8 cellular contexts compared by ENCODE assay signal in genomic region chr17:50482516-50482915, GRCh38. TPM values are rescaled to one million over a fixed set of nuclear protein-coding genes. Genes with fewer than 3 reads are reported as not detected.
DNase-seq lines count a peak whose midpoint lies in the region; ATAC-seq and TF ChIP-seq lines count a peak whose summit lies in the region.

No MANE protein-coding gene starts in this region.

- no TSS peak for BruUV-seq in HCT116 (replicated peaks; lab: Mats Ljungman, UMichigan)

- no peak for TF ChIP-seq POLR2A in HCT116 (IDR thresholded peaks at IDR 0.05; ENCODE audit: borderline replicate concordance, extremely low read depth, insufficient read depth, insufficient read length)

- RAD21 ChIA-PET in HCT116 (lab: Charles Lee; ENCODE audit: low non-redundant PET in 1 of 2, low total read pairs in 2 of 2, uncharacterized antibody in 2 of 2, unreplicated experiment in 2 of 2): interaction anchor here (0.6 to 1.1 kb wide), 9 partner anchors 13 to 359 kb away, joined by 3 to 4 read pairs (median 3); no protein-coding TSS in a partner anchor

- H3K27me3 ChIP-seq in HCT116 (ENCODE audit: insufficient read depth, low read length): no peaks in the 10 kb centered on the region
- H3K27me3 ChIP-seq in dorsolateral prefrontal cortex: no peaks in the 10 kb centered on the region
- H3K27me3 ChIP-seq in lower lobe of right lung (ENCODE audit: low read depth): no peaks in the 10 kb centered on the region

- H3K4me1 ChIP-seq in HCT116 (ENCODE audit: control insufficient read depth in 1 of 2, insufficient read depth in 2 of 2, low read length in 2 of 2) (peaks cover 21 to 47% of the 10 kb centered on the region in 2 experiments), lower lobe of right lung (peaks cover 39% of the 10 kb centered on the region)

- ATAC-seq in HCT116: peak; percentile 58
- ATAC-seq in lower lobe of right lung: peak; percentile 67 to 84
- no peak for ATAC-seq in GM21390 (IDR thresholded peaks at IDR 0.05; ENCODE audit: unreplicated experiment)

- H3K36me3 ChIP-seq in HCT116 (ENCODE audit: control insufficient read depth in 1 of 2, insufficient read depth in 2 of 2, low read length in 2 of 2): peaks cover 24 to 41% of the 10 kb centered on the region in 2 experiments
- H3K36me3 ChIP-seq in lower lobe of right lung: peaks cover 51% of the 10 kb centered on the region

- peak overlapping the region; percentile 63 for H3K27ac ChIP-seq in HCT116 (ENCODE audit: low read depth, low read length)
- H3K27ac ChIP-seq in dorsolateral prefrontal cortex: peak overlapping the region in 56 of 59 donors; percentile 5 to 95 (median 79)
- H3K27ac ChIP-seq in lower lobe of right lung: peak overlapping the region; percentile 37

- H3K4me3 ChIP-seq in HCT116 (replicated peaks in 1 of 2; ENCODE audit: low read depth in 1 of 2, low read length in 2 of 2) (peak overlapping the region; percentile 1 to 36; a peak in 2 of 4 replicates), dorsolateral prefrontal cortex (peak overlapping the region in 10 of 59 donors; percentile 3 to 35 (median 24)), lower lobe of right lung (peak overlapping the region; percentile 1)

- H3K9me3 ChIP-seq in HCT116 (ENCODE audit: control insufficient read depth in 1 of 2, insufficient read depth in 1 of 2, low read depth in 1 of 2, low read length in 2 of 2) (no peaks in the 10 kb centered on the region), lower lobe of right lung (no peaks in the 10 kb centered on the region)

- TF ChIP-seq CTCF in HCT116 (IDR thresholded peaks at IDR 0.05 in 2 of 3, conservative IDR thresholded peaks at IDR 0.05 in 1 of 3; ENCODE audit: borderline replicate concordance in 1 of 3, insufficient read depth in 1 of 3, low read depth in 2 of 3, low read length in 2 of 3) (peak; percentile 96 to 100 (median 97)), dorsolateral prefrontal cortex (IDR thresholded peaks at IDR 0.05 in 54 of 56, conservative IDR thresholded peaks at IDR 0.05 in 2 of 56; ENCODE audit: low read depth in 1 of 56, partially characterized antibody in 56 of 56) (peak; percentile 62 to 97 (median 91)), lower lobe of right lung (IDR thresholded peaks at IDR 0.05) (peak; percentile 79)

- no peak overlapping the region for H2AFZ ChIP-seq in HCT116 (ENCODE audit: low read depth, low read length, poor library complexity, severe bottlenecking)

- POLR2A ChIA-PET in HCT116 (lab: Charles Lee): interaction anchor here (1.1 to 1.3 kb wide), 2 partner anchors 60 to 86 kb away, joined by 3 to 5 read pairs; partner anchors contain the start of gene LRRC59

- peak overlapping the region; percentile 74 for H3K4me2 ChIP-seq in HCT116 (ENCODE audit: low read length)

- DNase-seq in CMK (ENCODE audit: low read depth): peak; percentile 47
- DNase-seq in HCT116 (ENCODE audit: low read depth, low spot score): peak; percentile 95
- peak; percentile 85 for DNase-seq in NCI-H69 (lab: John Stamatoyannopoulos, UW)
- peak; percentile 83 to 87 for DNase-seq in activated CD4-positive, alpha-beta T cell treated with anti-CD3 and anti-CD28 coated beads, Interleukin-2, amount 50 U/mL, for 48 hours
- peak; percentile 79 to 95 (median 92) for DNase-seq in dorsolateral prefrontal cortex
- peak; percentile 95 for DNase-seq in lower lobe of right lung
- DNase-seq in stimulated activated CD4-positive, alpha-beta T cell treated with anti-CD3 and anti-CD28 coated beads, Interleukin-4, amount 100 ng/mL, for 48 hours (ENCODE audit: low read depth in 2 of 2): peak; percentile 69 to 72

- H3K79me2 ChIP-seq in HCT116 (ENCODE audit: insufficient read depth, low read length): peaks cover 26% of the 10 kb centered on the region

- CTCF ChIA-PET in HCT116 (lab: Charles Lee): interaction anchor here (0.7 to 2.5 kb wide), 11 partner anchors 18 to 224 kb away, joined by 3 to 16 read pairs (median 3); no protein-coding TSS in a partner anchor

- H3K9me2 ChIP-seq in HCT116 (ENCODE audit: insufficient read depth): no peaks in the 10 kb centered on the region

- peak; percentile 99 for TF ChIP-seq RAD21 in HCT116 (IDR thresholded peaks at IDR 0.05; ENCODE audit: low read depth)

- intact Hi-C loops in HCT116 (cut with micrococcal nuclease) (loop anchor here (1.0 to 2.0 kb wide), 8 partner anchors 52 to 468 kb away; partner anchors contain the start of gene SPATA20), dorsolateral prefrontal cortex (cut with DNase I) (loop anchor here (2.0 to 5.0 kb wide), 6 partner anchors 60 to 360 kb away; no protein-coding TSS in a partner anchor), lower lobe of right lung (cut with DNase I) (no loop called here)

- no peaks in the 10 kb centered on the region for H4K20me1 ChIP-seq in HCT116 (ENCODE audit: insufficient read depth)

- peak overlapping the region; percentile 55 for H3K9ac ChIP-seq in HCT116 (ENCODE audit: low read length)

TF ChIP-seq in HCT116, 20 proteins besides CTCF, POLR2A, EP300 and RAD21 (continues in another document):
- TF ChIP-seq TCF7L2 (IDR thresholded peaks at IDR 0.05; ENCODE audit: borderline replicate concordance, extremely low read depth, insufficient read depth, insufficient read length) (no peak), JUND (IDR thresholded peaks at IDR 0.05) (no peak), ELF1 (IDR thresholded peaks at IDR 0.05; ENCODE audit: borderline replicate concordance, low read depth) (no peak), EZH2phosphoT487 (IDR thresholded peaks at IDR 0.05; ENCODE audit: borderline replicate concordance) (no peak), EGR1 (IDR thresholded peaks at IDR 0.05; ENCODE audit: low read depth) (no peak), ZNF274 (IDR thresholded peaks at IDR 0.05; ENCODE audit: low read depth, low read length) (no peak), SIN3A (IDR thresholded peaks at IDR 0.05; ENCODE audit: low read depth) (no peak), CBX3 (IDR thresholded peaks at IDR 0.05; ENCODE audit: low read depth) (no peak), SP1 (IDR thresholded peaks at IDR 0.05; ENCODE audit: low read depth) (no peak), EZH2 (IDR thresholded peaks at IDR 0.05) (no peak), POLR2AphosphoS5 (IDR thresholded peaks at IDR 0.05; ENCODE audit: low read depth, low read length) (peak; percentile 52; the same call in 1 of the 2 replicates), CEBPB (IDR thresholded peaks at IDR 0.05; ENCODE audit: low read depth) (no peak), FOSL1 (IDR thresholded peaks at IDR 0.05; ENCODE audit: low read depth) (peak; percentile 45; the same call in 1 of the 2 replicates), ZBTB33 (IDR thresholded peaks at IDR 0.05; ENCODE audit: extremely low read depth, insufficient replicate concordance, low read length) (peak; percentile 5), ZFX (IDR thresholded peaks at IDR 0.05) (no peak; the same call in 1 of the 2 replicates), MAX (IDR thresholded peaks at IDR 0.05) (0 out of 2 replicates have a peak, but pooled peaks have one; percentile 16), YY1 (IDR thresholded peaks at IDR 0.05; ENCODE audit: extremely low read depth, insufficient replicate concordance, low read depth, low read length) (peak; percentile 65), SRF (IDR thresholded peaks at IDR 0.05; ENCODE audit: low read depth) (no peak), ATF3 (IDR thresholded peaks at IDR 0.05) (no peak)

RNA-seq across cellular contexts. Expression of gene RSAD1, which starts 3.9 kb away (rescaled TPM):
- total RNA-seq in HCT116 (2021; ENCODE audit: unreplicated experiment) (82.7 TPM), dorsolateral prefrontal cortex (10 to 100 TPM; 32.2 to 82.5 (median 54.8) TPM), lower lobe of right lung (29.2 TPM)
- 50.4 and 56.4 TPM in 2 replicates for polyA plus RNA-seq in HCT116 (2012)

RNA-seq across cellular contexts. Expression of gene CHAD, which starts 13.8 kb away (rescaled TPM):
- total RNA-seq in HCT116 (2021; ENCODE audit: unreplicated experiment) (not detected), dorsolateral prefrontal cortex (10 to 100 TPM in 3 of 120 experiments, 1 to 10 TPM in 115, under 1 TPM in 2; 0.77 to 12.8 (median 3.5) TPM), lower lobe of right lung (not detected)
- polyA plus RNA-seq in HCT116 (2012): 1.2 and 1.3 TPM in 2 replicates

RNA-seq across cellular contexts. Expression of gene MYCBPAP, which starts 25.7 kb away (rescaled TPM):
- total RNA-seq in HCT116 (2021; ENCODE audit: unreplicated experiment): not detected
- polyA plus RNA-seq in HCT116 (2012): 0.45 TPM in 1 of 2 replicates, not detected in the other
- total RNA-seq in dorsolateral prefrontal cortex: 10 to 100 TPM in 9 of 120 experiments, 1 to 10 TPM in 111; 1.7 to 14.6 (median 5.8) TPM
- 3.8 TPM for total RNA-seq in lower lobe of right lung

RNA-seq across cellular contexts. Expression of gene EPN3, which starts 50.0 kb away (rescaled TPM):
- total RNA-seq in HCT116 (2021; ENCODE audit: unreplicated experiment): 17.8 TPM
- 11.6 and 12.0 TPM in 2 replicates for polyA plus RNA-seq in HCT116 (2012)
- 10 to 100 TPM in 63 of 120 experiments, 1 to 10 TPM in 56, under 1 TPM in 1; 0.81 to 24.4 (median 10.4) TPM for total RNA-seq in dorsolateral prefrontal cortex
- total RNA-seq in lower lobe of right lung: 1.5 TPM

RNA-seq across cellular contexts. Expression of gene ACSF2, which starts 56.5 kb away (rescaled TPM):
- total RNA-seq in HCT116 (2021; ENCODE audit: unreplicated experiment) (52.4 TPM), dorsolateral prefrontal cortex (10 to 100 TPM in 114 of 120 experiments, 1 to 10 TPM in 6; 7.3 to 47.1 (median 17.3) TPM), lower lobe of right lung (70.4 TPM)
- 34.4 and 40.5 TPM in 2 replicates for polyA plus RNA-seq in HCT116 (2012)
